Comparison of ENCODE assay signal across 17 cellular contexts in the genomic region with DNA sequence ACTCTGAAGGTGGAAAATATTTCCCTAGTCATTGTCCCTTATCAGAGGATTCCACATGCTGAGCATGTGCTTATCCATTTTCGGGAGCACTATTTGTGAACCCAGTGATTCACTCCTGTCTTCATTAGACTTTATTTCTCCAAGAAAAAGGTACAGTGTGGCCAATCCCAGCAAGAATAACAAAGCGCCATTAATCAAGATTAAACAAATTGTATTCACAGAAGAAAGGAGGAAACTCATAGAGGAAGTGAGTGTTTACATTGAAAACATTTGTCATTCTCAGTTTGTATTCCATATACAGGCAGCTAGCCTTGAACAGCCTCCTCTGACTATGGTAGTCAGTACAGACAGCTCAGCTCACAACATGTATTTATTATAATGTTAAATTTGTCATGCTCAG.
"Had no signal": no experiment of that assay in that cellular context is flagged by ENCODE, and none has a peak within 500 bp of the region (broad histone marks: within the 10 kb centered on the region; RNA-seq: fewer than 3 reads in every experiment).

No MANE protein-coding gene starts in this region.

- FAIRE-seq: pancreas had no signal

- H3K9ac ChIP-seq: neural progenitor cell had no signal

- H3K27me3 ChIP-seq: breast epithelium, esophagus squamous epithelium, heart right ventricle, neural progenitor cell, pancreas, suprapubic skin had no signal

- H3K4me3 ChIP-seq: breast epithelium, esophagus squamous epithelium, heart right ventricle, left ventricle myocardium inferior, neural progenitor cell, pancreas, suprapubic skin had no signal

- H3K4me2 ChIP-seq: neural progenitor cell had no signal

- H3K36me3 ChIP-seq: breast epithelium, esophagus squamous epithelium, heart right ventricle, left ventricle myocardium inferior, neural progenitor cell, pancreas, suprapubic skin had no signal

- H2AFZ ChIP-seq: neural progenitor cell had no signal

- H3K27ac ChIP-seq: breast epithelium, esophagus squamous epithelium, heart right ventricle, left ventricle myocardium inferior, neural progenitor cell, pancreas, suprapubic skin had no signal

- ATAC-seq: activated naive CD4-positive, alpha-beta T cell treated with anti-CD3 and anti-CD28 coated beads, Interleukin-2, amount 50 U/mL, for 72 hours; activated T-cell treated with anti-CD3 and anti-CD28 coated beads, Interleukin-2, amount 50 U/mL, for 4 hours; heart right ventricle; pancreas; stimulated activated naive CD8-positive, alpha-beta T cell treated with anti-CD3 and anti-CD28 coated beads, Interleukin-15, Interleukin-2, amounts not matched to agents 100 U/mL and 50 U/mL, for 24 hours had no signal

- H3K9me3 ChIP-seq: breast epithelium, esophagus squamous epithelium, heart right ventricle, left ventricle myocardium inferior, pancreas, suprapubic skin had no signal

- DNase-seq: activated CD4-positive, alpha-beta memory T cell treated with anti-CD3 and anti-CD28 coated beads for 36 hours; activated effector memory CD4-positive, alpha-beta T cell treated with anti-CD3 and anti-CD28 coated beads, Interleukin-2, amount 50 U/mL, for 16 hours; activated T-cell treated with anti-CD3 and anti-CD28 coated beads, Interleukin-2, amount 50 U/mL, for 4 hours; esophagus squamous epithelium; foreskin melanocyte; heart right ventricle; islet precursor cell; left ventricle myocardium inferior; pancreas; retina; stimulated activated CD4-positive, alpha-beta T cell treated with anti-CD3 and anti-CD28 coated beads, Interleukin-4, amount 100 ng/mL, for 1 hour; stimulated activated CD8-positive, alpha-beta memory T cell treated with anti-CD3 and anti-CD28 coated beads, Interleukin-4, amount 100 ng/mL, for 48 hours; stimulated activated naive CD8-positive, alpha-beta T cell treated with anti-CD3 and anti-CD28 coated beads, Interleukin-15, Interleukin-2, amounts not matched to agents 100 U/mL and 50 U/mL, for 24 hours had no signal

- H3K4me1 ChIP-seq: breast epithelium, esophagus squamous epithelium, heart right ventricle, left ventricle myocardium inferior, neural progenitor cell, pancreas, suprapubic skin had no signal
